In genomic region chr6:23368557-23368956, GRCh38 we compare ENCODE assay signal across 8 cellular contexts.
"Had no signal": no experiment of that assay in that cellular context is flagged by ENCODE, and none has a peak within 500 bp of the region (broad histone marks: within the 10 kb centered on the region; RNA-seq: fewer than 3 reads in every experiment).

No MANE protein-coding gene starts in this region.

- DNase-seq: GDM1, GF-D8 had no signal

- H3K4me3 ChIP-seq: GM12878 had no signal

- ATAC-seq: GM12878 had no signal

- FAIRE-seq: G401.6, GM12878, GM12891, GM12892, GM18507, GM19239 had no signal
